9 cellular contexts compared by ENCODE assay signal in the genomic region with DNA sequence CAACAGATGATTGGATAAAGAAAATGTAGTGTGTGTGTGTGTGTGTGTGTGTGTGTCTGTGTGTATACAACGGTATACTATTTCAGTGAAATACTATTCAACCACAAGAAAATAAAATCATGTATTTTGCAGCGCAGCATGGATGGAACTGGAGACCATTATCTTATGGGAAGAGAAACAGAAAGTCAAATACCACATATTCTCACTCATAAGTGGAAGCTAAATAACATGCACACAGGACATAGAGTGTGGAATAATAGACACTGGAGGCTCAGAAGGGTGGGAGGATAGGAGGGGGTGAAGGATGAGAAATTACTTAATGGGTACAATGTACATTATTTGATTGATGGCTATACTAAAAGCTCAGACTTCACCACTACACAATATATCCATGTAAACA.
"Had no signal": no experiment of that assay in that cellular context is flagged by ENCODE, and none has a peak within 500 bp of the region (broad histone marks: within the 10 kb centered on the region; RNA-seq: fewer than 3 reads in every experiment).

No MANE protein-coding gene starts in this region.

- H3K4me2 ChIP-seq: KMS-11 had no signal

- FAIRE-seq: HepG2 had no signal

- H3K9ac ChIP-seq: KMS-11 had no signal

- ATAC-seq: HCT116, HepG2 had no signal

- H3K4me1 ChIP-seq: HAP-1 had no signal

- H3K9me3 ChIP-seq: HAP-1 had no signal

- H3K27ac ChIP-seq: HL-60, KMS-11 had no signal

- H3K36me3 ChIP-seq: HAP-1 had no signal

- DNase-seq: GOT3, H7, HFFc6, KBM-7 had no signal

- H3K4me3 ChIP-seq: HAP-1 had no signal
